ENCODE assay signal across 1 cellular context in genomic region chr6:35739645-35740517, GRCh38.
TF ChIP-seq lines count a peak whose summit lies in the region.

No MANE protein-coding gene starts in this region.

TF ChIP-seq in HepG2, 621 proteins besides CTCF, POLR2A, EP300 and RAD21 (continued from another document and continues in another):
- TF ChIP-seq HOMEZ (CRISPR knock-in tag; IDR thresholded peaks at IDR 0.05; ENCODE audit: low read depth) (peak; percentile 79; the same call in 1 of the 2 replicates), ZNF629 (CRISPR knock-in tag; conservative IDR thresholded peaks at IDR 0.05) (no peak), ZNF720 (CRISPR knock-in tag; IDR thresholded peaks at IDR 0.05) (no peak), KAT2B (IDR thresholded peaks at IDR 0.05; ENCODE audit: borderline replicate concordance, low read depth, low read length) (no peak), DMTF1 (CRISPR knock-in tag; IDR thresholded peaks at IDR 0.05) (no peak), KDM5B (CRISPR knock-in tag; IDR thresholded peaks at IDR 0.05; ENCODE audit: borderline replicate concordance) (no peak), ZC3H13 (CRISPR knock-in tag; IDR thresholded peaks at IDR 0.05) (no peak), ZNF75D (CRISPR knock-in tag; IDR thresholded peaks at IDR 0.05; ENCODE audit: borderline replicate concordance) (no peak), SNAPC4 (CRISPR knock-in tag; IDR thresholded peaks at IDR 0.05) (peak; percentile 77; the same call in 1 of the 2 replicates), TERF1 (CRISPR knock-in tag; IDR thresholded peaks at IDR 0.05) (no peak), ZNF567 (CRISPR knock-in tag; IDR thresholded peaks at IDR 0.05; ENCODE audit: borderline replicate concordance) (no peak), BATF2 (CRISPR knock-in tag; IDR thresholded peaks at IDR 0.05) (no peak), ARID5B (CRISPR knock-in tag; IDR thresholded peaks at IDR 0.05) (peak; percentile 82), ZBTB42 (CRISPR knock-in tag; IDR thresholded peaks at IDR 0.05) (no peak), LRRFIP1 (CRISPR knock-in tag; conservative IDR thresholded peaks at IDR 0.05) (no peak), ZSCAN9 (CRISPR knock-in tag; IDR thresholded peaks at IDR 0.05; ENCODE audit: borderline replicate concordance) (no peak), ATF1 (CRISPR knock-in tag; IDR thresholded peaks at IDR 0.05) (no peak), FOXA3 (CRISPR knock-in tag; IDR thresholded peaks at IDR 0.05) (peak; percentile 32; the same call in 1 of the 2 replicates), JDP2 (CRISPR knock-in tag; IDR thresholded peaks at IDR 0.05; ENCODE audit: borderline replicate concordance) (no peak), ZNF816 (CRISPR knock-in tag; IDR thresholded peaks at IDR 0.05; ENCODE audit: borderline replicate concordance) (0 out of 2 replicates have a peak, but pooled peaks have one; percentile 9), ZMYM4 (CRISPR knock-in tag; IDR thresholded peaks at IDR 0.05) (peak; percentile 39; the same call in 1 of the 2 replicates), AHDC1 (CRISPR knock-in tag; IDR thresholded peaks at IDR 0.05; ENCODE audit: borderline replicate concordance) (peak; percentile 55; the same call in 1 of the 2 replicates), NCOR1 (IDR thresholded peaks at IDR 0.05; ENCODE audit: borderline replicate concordance, low read length) (peak; percentile 89), ZNF337 (CRISPR knock-in tag; IDR thresholded peaks at IDR 0.05; ENCODE audit: borderline replicate concordance, low read depth) (no peak), HNF1B (CRISPR knock-in tag; IDR thresholded peaks at IDR 0.05) (peak; percentile 84), KMT2B (CRISPR knock-in tag; IDR thresholded peaks at IDR 0.05) (no peak), ZNF558 (CRISPR knock-in tag; IDR thresholded peaks at IDR 0.05; ENCODE audit: borderline replicate concordance) (no peak), ZNF83 (CRISPR knock-in tag; IDR thresholded peaks at IDR 0.05; ENCODE audit: borderline replicate concordance) (no peak), SALL1 (CRISPR knock-in tag; IDR thresholded peaks at IDR 0.05) (peak; percentile 37; the same call in 1 of the 2 replicates)
